In genomic region chrX:44945736-44946135, GRCh38 we compare ENCODE assay signal across 14 cellular contexts.
DNase-seq lines count a peak whose midpoint lies in the region; ATAC-seq and TF ChIP-seq lines count a peak whose summit lies in the region.
"Had no signal": no experiment of that assay in that cellular context is flagged by ENCODE, and none has a peak within 500 bp of the region (broad histone marks: within the 10 kb centered on the region; RNA-seq: fewer than 3 reads in every experiment).

No MANE protein-coding gene starts in this region.

- H3K27me3 ChIP-seq in neural progenitor cell = no peaks in the 10 kb centered on the region
- H3K27me3 ChIP-seq: heart right ventricle had no signal

- peaks cover 12% of the 10 kb centered on the region for H3K4me1 ChIP-seq in neural progenitor cell

- no peaks in the 10 kb centered on the region for H3K9me3 Mint-ChIP-seq in activated T-cell treated with anti-CD3 and anti-CD28 coated beads, Interleukin-2, amount 50 U/mL, for 4 hours
- peaks cover 14% of the 10 kb centered on the region for H3K9me3 Mint-ChIP-seq in activated T-cell treated with anti-CD3 and anti-CD28 coated beads, Interleukin-2, amount 50 U/mL, for 24 hours
- no peaks in the 10 kb centered on the region for H3K9me3 Mint-ChIP-seq in activated naive CD8-positive, alpha-beta T cell treated with anti-CD3 and anti-CD28 coated beads, Interleukin-2, amount 50 U/mL, for 24 hours
- peaks cover 41% of the 10 kb centered on the region for H3K9me3 Mint-ChIP-seq in neural progenitor cell

- no peak overlapping the region for H3K9ac ChIP-seq in neural progenitor cell

- H3K9me3 ChIP-seq in neural progenitor cell (ENCODE audit: low read depth) = no peaks in the 10 kb centered on the region

- peaks cover 100% of the 10 kb centered on the region for H3K79me2 ChIP-seq in neural progenitor cell (ENCODE audit: low read depth)

- H3F3A ChIP-seq in neural progenitor cell (ENCODE audit: low read depth) = peaks cover 5% of the 10 kb centered on the region

- no peak overlapping the region for H3K27ac ChIP-seq in neural progenitor cell
- H3K27ac ChIP-seq: heart right ventricle had no signal

- no peak overlapping the region for H3K4me3 Mint-ChIP-seq in activated T-cell treated with anti-CD3 and anti-CD28 coated beads, Interleukin-2, amount 50 U/mL, for 4 hours
- H3K4me3 Mint-ChIP-seq in activated T-cell treated with anti-CD3 and anti-CD28 coated beads, Interleukin-2, amount 50 U/mL, for 24 hours = no peak overlapping the region
- H3K4me3 Mint-ChIP-seq in activated naive CD8-positive, alpha-beta T cell treated with anti-CD3 and anti-CD28 coated beads, Interleukin-2, amount 50 U/mL, for 24 hours = no peak overlapping the region
- H3K4me3 Mint-ChIP-seq in neural progenitor cell = no peak overlapping the region
- H3K4me3 Mint-ChIP-seq: activated naive CD8-positive, alpha-beta T cell had no signal

- no peak for DNase-seq in activated T-cell treated with anti-CD3 and anti-CD28 coated beads, Interleukin-2, amount 50 U/mL, for 4 hours
- no peak for DNase-seq in activated T-cell treated with anti-CD3 and anti-CD28 coated beads, Interleukin-2, amount 50 U/mL, for 24 hours
- DNase-seq in KBM-7 (peak; percentile 55), neural progenitor cell (ENCODE audit: low spot score) (no peak), H4 (ENCODE audit: low spot score) (no peak)
- no peak for DNase-seq in activated naive CD8-positive, alpha-beta T cell treated with anti-CD3 and anti-CD28 coated beads, Interleukin-2, amount 50 U/mL, for 24 hours
- DNase-seq: heart right ventricle; mesendoderm; NCI-H2029 treated with DMSO at 0.1 percent for 48 hours; right cardiac atrium; stimulated activated CD8-positive, alpha-beta memory T cell treated with anti-CD3 and anti-CD28 coated beads, Interleukin-4, amount 100 ng/mL, for 48 hours had no signal

- H3K4me3 ChIP-seq in neural progenitor cell = no peak overlapping the region
- H3K4me3 ChIP-seq: heart right ventricle had no signal

- H3K27ac Mint-ChIP-seq in activated T-cell treated with anti-CD3 and anti-CD28 coated beads, Interleukin-2, amount 50 U/mL, for 24 hours = no peak overlapping the region
- no peak overlapping the region for H3K27ac Mint-ChIP-seq in activated naive CD8-positive, alpha-beta T cell treated with anti-CD3 and anti-CD28 coated beads, Interleukin-2, amount 50 U/mL, for 24 hours
- H3K27ac Mint-ChIP-seq in neural progenitor cell = no peak overlapping the region
- H3K27ac Mint-ChIP-seq: activated naive CD8-positive, alpha-beta T cell had no signal

- H4K20me1 ChIP-seq in neural progenitor cell (ENCODE audit: low read depth) = no peaks in the 10 kb centered on the region

- no peak overlapping the region for H2AFZ ChIP-seq in neural progenitor cell (replicated peaks)

- H3K4me1 Mint-ChIP-seq in activated T-cell treated with anti-CD3 and anti-CD28 coated beads, Interleukin-2, amount 50 U/mL, for 4 hours (ENCODE audit: low read depth) = peaks cover 24% of the 10 kb centered on the region
- peaks cover 48% of the 10 kb centered on the region for H3K4me1 Mint-ChIP-seq in activated T-cell treated with anti-CD3 and anti-CD28 coated beads, Interleukin-2, amount 50 U/mL, for 24 hours (ENCODE audit: low read depth)
- H3K4me1 Mint-ChIP-seq in activated naive CD8-positive, alpha-beta T cell treated with anti-CD3 and anti-CD28 coated beads, Interleukin-2, amount 50 U/mL, for 24 hours = peaks cover 25% of the 10 kb centered on the region
- peaks cover 6% of the 10 kb centered on the region for H3K4me1 Mint-ChIP-seq in neural progenitor cell

- no peak overlapping the region for H3K4me2 ChIP-seq in neural progenitor cell

- H3K27me3 Mint-ChIP-seq in activated T-cell treated with anti-CD3 and anti-CD28 coated beads, Interleukin-2, amount 50 U/mL, for 4 hours (ENCODE audit: low read depth) = no peaks in the 10 kb centered on the region
- H3K27me3 Mint-ChIP-seq in activated T-cell treated with anti-CD3 and anti-CD28 coated beads, Interleukin-2, amount 50 U/mL, for 24 hours = no peaks in the 10 kb centered on the region
- no peaks in the 10 kb centered on the region for H3K27me3 Mint-ChIP-seq in activated naive CD8-positive, alpha-beta T cell treated with anti-CD3 and anti-CD28 coated beads, Interleukin-2, amount 50 U/mL, for 24 hours
- peaks cover 3% of the 10 kb centered on the region for H3K27me3 Mint-ChIP-seq in neural progenitor cell (ENCODE audit: insufficient read depth, low read depth)
- H3K27me3 Mint-ChIP-seq: activated naive CD8-positive, alpha-beta T cell had no signal

- H3K36me3 ChIP-seq in neural progenitor cell = peaks cover 6% of the 10 kb centered on the region
- H3K36me3 ChIP-seq: heart right ventricle had no signal

- in situ Hi-C loops in KBM-7 (cut with MboI; ENCODE audit: low pct_unique_long_range_greater_than_20kb, low sequenced_read_pairs) = no loop called here

- peak; percentile 21 for TF ChIP-seq CTCF in neural progenitor cell (IDR thresholded peaks at IDR 0.05)

- peak; percentile 53 to 65 for ATAC-seq in activated T-cell treated with anti-CD3 and anti-CD28 coated beads, Interleukin-2, amount 50 U/mL, for 4 hours
- ATAC-seq in activated naive CD8-positive, alpha-beta T cell treated with anti-CD3 and anti-CD28 coated beads, Interleukin-2, amount 50 U/mL, for 24 hours = peak; percentile 28
- ATAC-seq in GM19023 (IDR thresholded peaks at IDR 0.05; ENCODE audit: unreplicated experiment) = no peak
- ATAC-seq in HG03457 (IDR thresholded peaks at IDR 0.05; ENCODE audit: unreplicated experiment) = no peak
- ATAC-seq: heart right ventricle, right cardiac atrium had no signal

- peaks cover 2% of the 10 kb centered on the region for H3K36me3 Mint-ChIP-seq in activated T-cell treated with anti-CD3 and anti-CD28 coated beads, Interleukin-2, amount 50 U/mL, for 4 hours (ENCODE audit: insufficient read depth)
- peaks cover 50% of the 10 kb centered on the region for H3K36me3 Mint-ChIP-seq in activated T-cell treated with anti-CD3 and anti-CD28 coated beads, Interleukin-2, amount 50 U/mL, for 24 hours (ENCODE audit: low read depth)
- peaks cover 12% of the 10 kb centered on the region for H3K36me3 Mint-ChIP-seq in activated naive CD8-positive, alpha-beta T cell treated with anti-CD3 and anti-CD28 coated beads, Interleukin-2, amount 50 U/mL, for 24 hours (ENCODE audit: low read depth)
- H3K36me3 Mint-ChIP-seq in neural progenitor cell = peaks cover 7% of the 10 kb centered on the region

Comparison
In these comparisons a context has a peak if more than half of its experiments do, and no peak if none do; other contexts are left out.
1. ATAC-seq: peak in activated T-cell treated with anti-CD3 and anti-CD28 coated beads, Interleukin-2, amount 50 U/mL, for 4 hours (2 of 2) and activated naive CD8-positive, alpha-beta T cell treated with anti-CD3 and anti-CD28 coated beads, Interleukin-2, amount 50 U/mL, for 24 hours (single experiment); none in GM19023 (single experiment) and HG03457 (single experiment).